ENCODE assay signal across 20 cellular contexts in genomic region chr20:34884260-34884659, GRCh38. TPM values are rescaled to one million over a fixed set of nuclear protein-coding genes. Genes with fewer than 3 reads are reported as not detected.
A peak's percentile ranks its signal among the peaks of the same experiment; 100 is the strongest.
DNase-seq lines count a peak whose midpoint lies in the region; ATAC-seq, FAIRE-seq and TF ChIP-seq lines count a peak whose summit lies in the region.
"Had no signal": no experiment of that assay in that cellular context is flagged by ENCODE, and none has a peak within 500 bp of the region (broad histone marks: within the 10 kb centered on the region; RNA-seq: fewer than 3 reads in every experiment).

No MANE protein-coding gene starts in this region.

- no TSS peak for BruUV-seq in K562 (replicated peaks; lab: Mats Ljungman, UMichigan)

- H3K27ac ChIP-seq in 22Rv1, result peak overlapping the region; percentile 57
- 0 out of 2 replicates have a peak overlapping the region, but pooled peaks have one; percentile 55 for H3K27ac ChIP-seq in VCaP
- H3K27ac ChIP-seq in K562 (ENCODE audit: extremely low read depth, low read depth, low read length), result no peak overlapping the region
- H3K27ac ChIP-seq in subcutaneous abdominal adipose tissue (ENCODE audit: low read depth, low read length), result peak overlapping the region; percentile 65
- no peak overlapping the region for H3K27ac ChIP-seq in foreskin keratinocyte
- H3K27ac ChIP-seq: BLaER1, C4-2B had no signal

- in situ Hi-C loops in K562 (cut with MboI), result no loop called here

- no peak for FAIRE-seq in K562 (lab: Jason Lieb, UNC)
- FAIRE-seq: A204.1, G401.6, GM12878, GM19239 had no signal

- intact Hi-C loops in K562 (cut with micrococcal nuclease), result no loop called here

- TF ChIP-seq CTCF in 22Rv1 (IDR thresholded peaks at IDR 0.05) (no peak), VCaP (conservative IDR thresholded peaks at IDR 0.05) (no peak), K562 (IDR thresholded peaks at IDR 0.05 in 2 of 3, conservative IDR thresholded peaks at IDR 0.05 in 1 of 3; ENCODE audit: insufficient read depth in 2 of 3, low read depth in 1 of 3, low read length in 3 of 3) (no peak), foreskin keratinocyte (conservative IDR thresholded peaks at IDR 0.05) (no peak)

- no peak for TF ChIP-seq RAD21 in K562 (CRISPR knock-in tag; conservative IDR thresholded peaks at IDR 0.05 in 1 of 2, IDR thresholded peaks at IDR 0.05 in 1 of 2)

- no peak overlapping the region for H3K4me2 ChIP-seq in K562 (ENCODE audit: insufficient read depth, low read length)
- H3K4me2 ChIP-seq: BLaER1, GM23338 had no signal

- WGBS in K562 (ENCODE audit: insufficient coverage, low coverage, missing lambda C conversion rate), result 41% methylated on average over 1 of the region's 1 CpG

- no peaks in the 10 kb centered on the region for H4K20me1 ChIP-seq in K562 (replicated peaks; ENCODE audit: control insufficient read depth, insufficient read depth, low read length)
- H4K20me1 ChIP-seq: BLaER1 had no signal

- ATAC-seq in K562 (no peak), foreskin keratinocyte (no peak)
- ATAC-seq: CD8-positive, alpha-beta T cell; GM12878; GM23338; HCT116 had no signal

- no peak overlapping the region for H3K4me3 ChIP-seq in K562
- no peak overlapping the region for H3K4me3 ChIP-seq in subcutaneous abdominal adipose tissue (ENCODE audit: low read depth in 1 of 5, low read length in 5 of 5)
- H3K4me3 ChIP-seq: BLaER1, GM12878, GM23338 had no signal

- H3K79me2 ChIP-seq in K562 (ENCODE audit: control insufficient read depth, insufficient read depth, low read length), result peaks cover 18% of the 10 kb centered on the region; the same call in 2 of the 3 replicates

- H3K9me1 ChIP-seq in K562 (ENCODE audit: control insufficient read depth, insufficient read depth, low read length), result no peaks in the 10 kb centered on the region

- H2AFZ ChIP-seq in K562 (ENCODE audit: low read depth, low read length), result no peak overlapping the region
- H2AFZ ChIP-seq: GM23338 had no signal

- H3K27me3 ChIP-seq in K562 (ENCODE audit: control insufficient read depth in 2 of 2, insufficient read depth in 2 of 2, low read length in 2 of 2) (no peaks in the 10 kb centered on the region), subcutaneous abdominal adipose tissue (ENCODE audit: control insufficient read depth in 5 of 5, insufficient read depth in 4 of 5, low read length in 5 of 5) (no peaks in the 10 kb centered on the region), foreskin keratinocyte (no peaks in the 10 kb centered on the region)
- H3K27me3 ChIP-seq: BLaER1 had no signal

- DNase-seq in K562 (ENCODE audit: extremely low read depth in 1 of 4, low spot score in 3 of 4) (no peak), foreskin keratinocyte (no peak), retina (no peak)
- DNase-seq: Caco-2; CD4-positive, CD25-positive, alpha-beta regulatory T cell; CD8-positive, alpha-beta T cell; DMS153; DND-41; H9 had no signal

- H3K9ac ChIP-seq in K562 (ENCODE audit: insufficient read depth in 1 of 2, low read depth in 2 of 2, low read length in 2 of 2) (no peak overlapping the region), subcutaneous abdominal adipose tissue (ENCODE audit: low read length in 5 of 5) (no peak overlapping the region)
- H3K9ac ChIP-seq: BLaER1 had no signal

- TF ChIP-seq EP300 in K562 (IDR thresholded peaks at IDR 0.05; ENCODE audit: low read length), result no peak

- POLR2A ChIA-PET in K562 (lab: Yijun Ruan, JAX), result interaction anchor here (0.6 to 0.8 kb wide), 3 partner anchors 12 to 452 kb away, joined by 3 read pairs; no protein-coding TSS in a partner anchor

- H3K4me1 ChIP-seq in K562 (replicated peaks in 1 of 2; ENCODE audit: control insufficient read depth in 2 of 2, insufficient read depth in 2 of 2, low read length in 2 of 2) (peaks cover 6 to 16% of the 10 kb centered on the region in 2 experiments; a peak in 3 of 5 replicates), subcutaneous abdominal adipose tissue (ENCODE audit: control insufficient read depth in 5 of 5, insufficient read depth in 5 of 5, low read length in 5 of 5) (peaks cover 0 to 70% (median 24%) of the 10 kb centered on the region in 5 donors), foreskin keratinocyte (no peaks in the 10 kb centered on the region)

- TF ChIP-seq POLR2A in K562 (conservative IDR thresholded peaks at IDR 0.05), result no peak

- CTCF ChIA-PET in K562 (lab: Yijun Ruan, JAX; ENCODE audit: low intra/inter-chr PET ratio), result no interaction called here

- H3K9me3 ChIP-seq in K562 (replicated peaks; ENCODE audit: control insufficient read depth, insufficient read depth, low read depth, low read length) (peaks cover 12% of the 10 kb centered on the region), subcutaneous abdominal adipose tissue (ENCODE audit: control insufficient read depth in 5 of 5, low read length in 5 of 5) (no peaks in the 10 kb centered on the region)
- H3K9me3 ChIP-seq: BLaER1, Caco-2 had no signal

- H3K36me3 ChIP-seq in K562 (ENCODE audit: control insufficient read depth, insufficient read depth, low read length) (peaks cover 61% of the 10 kb centered on the region), subcutaneous abdominal adipose tissue (ENCODE audit: control insufficient read depth in 5 of 5, insufficient read depth in 5 of 5, low read length in 5 of 5) (peaks cover 20 to 30% (median 24%) of the 10 kb centered on the region in 5 donors)

TF ChIP-seq in K562, 482 proteins besides CTCF, POLR2A, EP300 and RAD21:
- TF ChIP-seq ZNF668 (CRISPR knock-in tag; IDR thresholded peaks at IDR 0.05) (no peak), RBM25 (IDR thresholded peaks at IDR 0.05; ENCODE audit: low read depth, low read length, severe bottlenecking) (peak; percentile 57)

RNA-seq across cellular contexts. Expression of gene ACSS2, which starts 7.8 kb away (rescaled TPM):
- total RNA-seq in K562 (2011; cell fraction: chromatin; rRNA removed; ENCODE audit: low replicate concordance), result 516 and 596 TPM in 2 replicates
- 361 and 396 TPM in 2 replicates for total RNA-seq in K562 (2011; cell fraction: nucleolus; rRNA removed)
- total RNA-seq in K562 (2011; cell fraction: nucleoplasm; rRNA removed), result 372 and 398 TPM in 2 replicates
- total RNA-seq in K562 (2014; rRNA removed) (94.3 and 97.9 TPM in 2 replicates), K562 (2014; rRNA removed; fragmentation: Illumina TruSeq; extraction: Trizol) (49.5 and 52.9 TPM in 2 replicates), K562 (2015; rRNA removed; fragmentation: Illumina TruSeq; extraction: Trizol) (43.7 and 48.6 TPM in 2 replicates), K562 (2021) (64.0 and 66.2 TPM in 2 replicates), foreskin keratinocyte (131 and 169 TPM in 2 replicates)
- polyA plus RNA-seq in K562 (2011; rRNA removed) (246 and 419 TPM in 2 replicates), K562 (2014; fragmentation: Illumina TruSeq; extraction: Trizol) (64.0 and 77.6 TPM in 2 replicates), K562 (2014; fragmentation: Nextera tagmentation; extraction: Ambion mirVana) (10 to 100 TPM; 21.9 to 26.5 TPM), K562 (2014; rRNA removed) (78.4 and 81.5 TPM in 2 replicates), foreskin keratinocyte (103 and 134 TPM in 2 replicates)
- 192 and 432 TPM in 2 replicates for polyA plus RNA-seq in K562 (2011; cell fraction: cytosol; rRNA removed)
- polyA plus RNA-seq in K562 (2011; cell fraction: nucleus; rRNA removed), result 526 and 978 TPM in 2 replicates
- polyA plus RNA-seq in K562 (2012), result 73.5 and 75.8 TPM in 2 replicates
- 306 and 390 TPM in 2 replicates for polyA minus RNA-seq in K562 (2011; rRNA and poly(A)+ RNA removed)
- polyA minus RNA-seq in K562 (2011; cell fraction: cytosol; rRNA and poly(A)+ RNA removed), result 144 and 252 TPM in 2 replicates
- 250 and 495 TPM in 2 replicates for polyA minus RNA-seq in K562 (2011; cell fraction: nucleus; rRNA and poly(A)+ RNA removed)

RNA-seq across cellular contexts. Expression of gene GGT7, which starts 11.6 kb away (rescaled TPM):
- total RNA-seq in K562 (2011; cell fraction: chromatin; rRNA removed; ENCODE audit: low replicate concordance), result 30.9 and 86.1 TPM in 2 replicates
- 84.9 and 89.9 TPM in 2 replicates for total RNA-seq in K562 (2011; cell fraction: nucleolus; rRNA removed)
- 45.7 and 51.5 TPM in 2 replicates for total RNA-seq in K562 (2011; cell fraction: nucleoplasm; rRNA removed)
- total RNA-seq in K562 (2014; rRNA removed), result 5.9 and 8.7 TPM in 2 replicates
- total RNA-seq in K562 (2014; rRNA removed; fragmentation: Illumina TruSeq; extraction: Trizol), result 1.9 and 2.9 TPM in 2 replicates
- 3.1 and 3.3 TPM in 2 replicates for total RNA-seq in K562 (2015; rRNA removed; fragmentation: Illumina TruSeq; extraction: Trizol)
- 16.4 and 18.3 TPM in 2 replicates for total RNA-seq in K562 (2021)
- polyA plus RNA-seq in K562 (2011; rRNA removed), result 11.4 and 22.1 TPM in 2 replicates
- 14.2 and 19.5 TPM in 2 replicates for polyA plus RNA-seq in K562 (2011; cell fraction: cytosol; rRNA removed)
- 77.0 and 120 TPM in 2 replicates for polyA plus RNA-seq in K562 (2011; cell fraction: nucleus; rRNA removed)
- 13.0 and 26.9 TPM in 2 replicates for polyA plus RNA-seq in K562 (2012)
- polyA plus RNA-seq in K562 (2014; fragmentation: Illumina TruSeq; extraction: Trizol), result 8.4 and 9.8 TPM in 2 replicates
- polyA plus RNA-seq in K562 (2014; fragmentation: Nextera tagmentation; extraction: Ambion mirVana), result under 1 TPM; 0.04 to 0.07 TPM
- polyA plus RNA-seq in K562 (2014; rRNA removed), result 17.3 and 21.6 TPM in 2 replicates
- 3.9 and 5.2 TPM in 2 replicates for polyA minus RNA-seq in K562 (2011; rRNA and poly(A)+ RNA removed)
- 8.5 and 14.2 TPM in 2 replicates for polyA minus RNA-seq in K562 (2011; cell fraction: cytosol; rRNA and poly(A)+ RNA removed)
- polyA minus RNA-seq in K562 (2011; cell fraction: nucleus; rRNA and poly(A)+ RNA removed), result 35.8 and 38.2 TPM in 2 replicates
- total RNA-seq in foreskin keratinocyte, result 4.3 and 5.7 TPM in 2 replicates
- polyA plus RNA-seq in foreskin keratinocyte, result 8.5 and 9.3 TPM in 2 replicates

RNA-seq across cellular contexts. Expression of gene NCOA6, which starts 58.8 kb away (rescaled TPM):
- 25.4 and 45.0 TPM in 2 replicates for total RNA-seq in K562 (2011; cell fraction: chromatin; rRNA removed; ENCODE audit: low replicate concordance)
- 13.2 and 16.3 TPM in 2 replicates for total RNA-seq in K562 (2011; cell fraction: nucleolus; rRNA removed)
- 23.8 and 31.5 TPM in 2 replicates for total RNA-seq in K562 (2011; cell fraction: nucleoplasm; rRNA removed)
- 5.2 and 8.1 TPM in 2 replicates for total RNA-seq in K562 (2014; rRNA removed)
- 6.7 and 7.8 TPM in 2 replicates for total RNA-seq in K562 (2014; rRNA removed; fragmentation: Illumina TruSeq; extraction: Trizol)
- 6.1 and 8.4 TPM in 2 replicates for total RNA-seq in K562 (2015; rRNA removed; fragmentation: Illumina TruSeq; extraction: Trizol)
- total RNA-seq in K562 (2021), result 17.3 and 17.7 TPM in 2 replicates
- polyA plus RNA-seq in K562 (2011; rRNA removed), result 9.9 and 12.7 TPM in 2 replicates
- 13.6 and 16.0 TPM in 2 replicates for polyA plus RNA-seq in K562 (2011; cell fraction: cytosol; rRNA removed)
- polyA plus RNA-seq in K562 (2011; cell fraction: nucleus; rRNA removed), result 10.0 and 12.5 TPM in 2 replicates
- polyA plus RNA-seq in K562 (2012), result 16.1 and 16.6 TPM in 2 replicates
- 18.6 and 25.0 TPM in 2 replicates for polyA plus RNA-seq in K562 (2014; fragmentation: Illumina TruSeq; extraction: Trizol)
- polyA plus RNA-seq in K562 (2014; fragmentation: Nextera tagmentation; extraction: Ambion mirVana), result 1 to 10 TPM; 8.2 to 9.5 TPM
- polyA plus RNA-seq in K562 (2014; rRNA removed), result 12.2 TPM in 2 replicates
- 18.4 and 18.5 TPM in 2 replicates for polyA minus RNA-seq in K562 (2011; rRNA and poly(A)+ RNA removed)
- 16.5 and 18.4 TPM in 2 replicates for polyA minus RNA-seq in K562 (2011; cell fraction: cytosol; rRNA and poly(A)+ RNA removed)
- 8.5 and 11.3 TPM in 2 replicates for polyA minus RNA-seq in K562 (2011; cell fraction: nucleus; rRNA and poly(A)+ RNA removed)
- 16.1 and 17.6 TPM in 2 replicates for total RNA-seq in foreskin keratinocyte
- 12.2 and 18.1 TPM in 2 replicates for polyA plus RNA-seq in foreskin keratinocyte

Comparison
In these comparisons a context has a peak if more than half of its experiments do, and no peak if none do; other contexts are left out.
1. H3K27ac ChIP-seq: peak in 22Rv1 (single experiment), VCaP (single experiment) and subcutaneous abdominal adipose tissue (single experiment); none in K562 (single experiment) and foreskin keratinocyte (single experiment).